ENCODE assay signal across 1 cellular context in genomic region chr15:57867970-57868791, GRCh38.
A peak's percentile ranks its signal among the peaks of the same experiment; 100 is the strongest.
TF ChIP-seq lines count a peak whose summit lies in the region.

No MANE protein-coding gene starts in this region.

TF ChIP-seq in K562, 482 proteins besides CTCF, POLR2A, EP300 and RAD21 (continued from another document):
- TF ChIP-seq CUX1 (CRISPR knock-in tag; IDR thresholded peaks at IDR 0.05) = no peak
- TF ChIP-seq ZNF77 (CRISPR knock-in tag; IDR thresholded peaks at IDR 0.05) = no peak
- 0 out of 2 replicates have a peak, but pooled peaks have one; percentile 6 for TF ChIP-seq ZNF316 (IDR thresholded peaks at IDR 0.05)
- TF ChIP-seq SRF (CRISPR knock-in tag; IDR thresholded peaks at IDR 0.05) = peak in 1 of 2 experiments; percentile 18; a peak in 1 of 4 replicates
- TF ChIP-seq RBM25 (IDR thresholded peaks at IDR 0.05; ENCODE audit: low read depth, low read length, severe bottlenecking) = peak; percentile 25
